ENCODE assay signal across 8 cellular contexts in the genomic region with DNA sequence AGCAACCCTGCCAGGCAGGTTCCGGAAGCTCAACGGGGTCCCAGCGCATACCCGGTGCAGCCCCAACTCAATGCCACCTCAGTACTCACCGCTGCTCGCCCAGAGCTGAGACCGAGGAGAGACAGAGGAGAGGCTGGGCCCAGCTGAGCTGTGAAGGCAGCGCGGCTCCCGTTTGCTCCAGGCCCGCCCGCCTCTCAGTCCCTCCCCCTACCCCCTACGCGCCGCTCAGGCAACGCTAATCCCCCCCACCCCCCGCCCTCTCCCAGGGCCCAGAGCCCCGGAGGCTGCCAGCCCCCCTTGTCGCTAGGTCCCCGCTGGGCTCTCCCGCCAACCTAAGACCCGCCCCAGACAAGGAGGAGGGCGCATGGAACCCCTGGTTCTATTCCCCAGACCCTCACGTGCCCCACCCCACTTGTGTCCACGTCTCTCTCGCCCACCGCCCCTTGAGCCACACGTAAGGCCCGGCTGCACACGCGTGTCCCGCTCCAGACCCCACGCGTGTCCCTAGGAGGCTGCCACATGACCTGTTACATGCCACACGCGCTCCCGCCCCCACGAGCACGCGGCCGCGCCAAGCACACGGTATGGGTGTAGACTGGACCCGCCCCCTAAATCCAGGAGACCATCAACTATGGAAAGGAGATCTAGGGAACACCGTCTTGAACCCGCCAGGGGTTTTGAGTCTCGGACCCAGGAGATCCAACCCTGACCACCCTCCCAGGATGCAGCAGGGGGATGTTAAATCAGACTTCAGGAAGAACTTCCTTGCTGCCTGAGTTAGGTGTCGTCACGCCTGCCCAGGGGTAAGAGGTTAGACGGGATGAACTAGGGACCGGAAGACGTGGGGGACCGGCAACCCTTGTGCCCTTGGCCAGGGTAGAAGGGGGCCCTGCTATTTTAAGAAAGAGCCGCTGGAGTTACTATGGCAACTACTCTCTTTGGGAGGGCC. TPM values are rescaled to one million over a fixed set of nuclear protein-coding genes. Genes with fewer than 3 reads are reported as not detected.
DNase-seq lines count a peak whose midpoint lies in the region; ATAC-seq and TF ChIP-seq lines count a peak whose summit lies in the region.

Gene PSD (minus strand): TSS at position 174 of the 949 bp plus-strand sequence. CDS start 1,747 bp downstream, outside the sequence.

- H4K8ac ChIP-seq in trophoblast cell (ENCODE audit: low read depth, low read length) = no peak within 1 kb of the TSS

- peaks cover 8% of the 10 kb centered on the region for H3K79me1 ChIP-seq in trophoblast cell (ENCODE audit: low read length)

- peaks cover 4% of the 10 kb centered on the region for H3K79me2 ChIP-seq in trophoblast cell (ENCODE audit: control insufficient read depth, insufficient read depth, low read length, poor library complexity)

- no peak within 1 kb of the TSS for H3K14ac ChIP-seq in trophoblast cell (ENCODE audit: low read length)

- CTCF ChIA-PET in A673 (lab: Charles Lee) = no interaction called here
- CTCF ChIA-PET in Panc1 (lab: Charles Lee) = interaction anchor here (0.7 to 1.4 kb wide), 4 partner anchors 12 to 20 kb away, joined by 3 to 14 read pairs (median 5); no protein-coding TSS in a partner anchor

- no peak within 1 kb of the TSS for H2AK5ac ChIP-seq in trophoblast cell (ENCODE audit: low read length)

- no peak within 1 kb of the TSS for H3K23ac ChIP-seq in trophoblast cell (ENCODE audit: low read length)

- H3K36me3 ChIP-seq in A673 (ENCODE audit: insufficient read depth, low read length, poor library complexity, severe bottlenecking) (peaks cover 6% of the 10 kb centered on the region), Panc1 (ENCODE audit: control insufficient read depth, insufficient read depth, low read length) (peaks cover 9% of the 10 kb centered on the region; the same call in 1 of the 2 replicates), trophoblast cell (ENCODE audit: control insufficient read depth in 1 of 2, insufficient read depth in 2 of 2, low read length in 2 of 2) (peaks cover 9 to 11% of the 10 kb centered on the region in 2 experiments)

- POLR2A ChIA-PET in A673 (lab: Charles Lee; ENCODE audit: low non-redundant PET) = no interaction called here
- POLR2A ChIA-PET in Panc1 (lab: Charles Lee) = no interaction called here

- H2AFZ ChIP-seq in trophoblast cell (ENCODE audit: insufficient read depth, low read length, poor library complexity) = peak within 1 kb of the TSS; percentile 38

- no peak within 1 kb of the TSS for H2BK5ac ChIP-seq in trophoblast cell (ENCODE audit: low read depth, low read length, poor library complexity)

- TF ChIP-seq CTCF in A673 (conservative IDR thresholded peaks at IDR 0.05; ENCODE audit: low read depth, low read length) (no peak), HFF-Myc (IDR thresholded peaks at IDR 0.05; ENCODE audit: low read depth, low read length, missing control alignments) (no peak), Panc1 (IDR thresholded peaks at IDR 0.05) (no peak), epithelial cell of proximal tubule (conservative IDR thresholded peaks at IDR 0.05; ENCODE audit: low read depth, low read length) (no peak)

- peak within 1 kb of the TSS; percentile 88 for H3K4me2 ChIP-seq in trophoblast cell (ENCODE audit: low read length)

- H3K4me1 ChIP-seq in A673 (ENCODE audit: insufficient read depth, low read length, poor library complexity, severe bottlenecking) (peaks cover 16% of the 10 kb centered on the region), Panc1 (ENCODE audit: control insufficient read depth, insufficient read depth, low read length) (peaks cover 11% of the 10 kb centered on the region), trophoblast cell (ENCODE audit: control insufficient read depth in 1 of 2, insufficient read depth in 2 of 2, low read length in 2 of 2) (peaks cover 16 to 27% of the 10 kb centered on the region in 2 experiments)

- H4K12ac ChIP-seq in trophoblast cell (ENCODE audit: low read depth, low read length) = no peak within 1 kb of the TSS

- DNase-seq in A673 (ENCODE audit: low spot score) (peak; percentile 80), HFF-Myc (ENCODE audit: extremely low read depth, low read depth) (no peak), Panc1 (ENCODE audit: low read depth, low spot score) (no peak), epithelial cell of proximal tubule (ENCODE audit: low read depth) (no peak), trophoblast cell (no peak), T-helper 9 cell (no peak), GOT3 (lab: John Stamatoyannopoulos, UW) (no peak)

- H3K4me3 ChIP-seq in A673 (ENCODE audit: low read depth, low read length, poor library complexity, severe bottlenecking) (peak within 1 kb of the TSS; percentile 90), HFF-Myc (replicated peaks; ENCODE audit: low read depth, low read length) (peak within 1 kb of the TSS; percentile 91), Panc1 (ENCODE audit: low read depth in 2 of 2, low read length in 2 of 2) (peak within 1 kb of the TSS; percentile 91 to 94), epithelial cell of proximal tubule (ENCODE audit: low read depth, low read length) (peak within 1 kb of the TSS; percentile 96), trophoblast cell (ENCODE audit: low read depth, low read length) (peak within 1 kb of the TSS; percentile 68)

- H3K9me3 ChIP-seq in A673 (ENCODE audit: low read depth, low read length, poor library complexity, severe bottlenecking) = no peaks in the 10 kb centered on the region
- no peaks in the 10 kb centered on the region for H3K9me3 ChIP-seq in Panc1 (ENCODE audit: control insufficient read depth, insufficient read depth, low read depth, low read length)
- peaks cover 5% of the 10 kb centered on the region for H3K9me3 ChIP-seq in trophoblast cell (ENCODE audit: insufficient read depth, low read depth, low read length)

- ATAC-seq in Panc1 = no peak
- ATAC-seq in HG03175 (IDR thresholded peaks at IDR 0.05; ENCODE audit: unreplicated experiment) = no peak

- no peaks in the 10 kb centered on the region for H3K27me3 ChIP-seq in A673 (replicated peaks; ENCODE audit: insufficient read depth, low read depth, low read length, poor library complexity)
- H3K27me3 ChIP-seq in Panc1 (ENCODE audit: control insufficient read depth, insufficient read depth, low read length) = no peaks in the 10 kb centered on the region
- H3K27me3 ChIP-seq in trophoblast cell (ENCODE audit: insufficient read depth, low read length) = peaks cover 7% of the 10 kb centered on the region

- BruUV-seq in A673 (replicated peaks; lab: Mats Ljungman, UMichigan) = no TSS peak
- BruUV-seq in Panc1 (replicated peaks; lab: Mats Ljungman, UMichigan) = no TSS peak

- no peak within 1 kb of the TSS for H3K18ac ChIP-seq in trophoblast cell (ENCODE audit: low read length)

- no peak within 1 kb of the TSS for H3K9ac ChIP-seq in trophoblast cell (ENCODE audit: low read length)

- intact Hi-C loops in A673 (cut with micrococcal nuclease; ENCODE audit: unreplicated experiment) = no loop called here
- intact Hi-C loops in Panc1 (cut with micrococcal nuclease; ENCODE audit: unreplicated experiment) = no loop called here

- in situ Hi-C loops in Panc1 (cut with HindIII; ENCODE audit: low pct_unique_long_range_greater_than_20kb, low sequenced_read_pairs) = no loop called here

- no CpG with 5 or more reads among the region's 54 CpGs for WGBS in trophoblast cell (ENCODE audit: extremely low coverage, insufficient coverage, insufficient read length)

- peak within 1 kb of the TSS; percentile 38 for H3K27ac ChIP-seq in A673 (ENCODE audit: low read depth, low read length, poor library complexity, severe bottlenecking)
- no peak within 1 kb of the TSS; the same call in 1 of the 2 replicates for H3K27ac ChIP-seq in Panc1 (ENCODE audit: low read length)
- H3K27ac ChIP-seq in trophoblast cell (ENCODE audit: low read depth, low read length) = no peak within 1 kb of the TSS

- no peak within 1 kb of the TSS for H3K4ac ChIP-seq in trophoblast cell (ENCODE audit: low read depth, low read length)

- H2BK12ac ChIP-seq in trophoblast cell (ENCODE audit: low read length) = no peak within 1 kb of the TSS

- H4K91ac ChIP-seq in trophoblast cell (ENCODE audit: low read depth, low read length) = no peak within 1 kb of the TSS

- H2BK120ac ChIP-seq in trophoblast cell (ENCODE audit: insufficient read depth, low read length, poor library complexity) = no peak within 1 kb of the TSS

RNA-seq across cellular contexts. Expression of gene PSD, which starts in this region (rescaled TPM):
- total RNA-seq in A673 (2021) (5.8 and 7.3 TPM in 2 replicates), Panc1 (2021; ENCODE audit: unreplicated experiment) (2.4 TPM), epithelial cell of proximal tubule (0.43 and 0.52 TPM in 2 replicates)
- polyA plus RNA-seq in Panc1 (2012; ENCODE audit: insufficient read length) = 8.3 TPM
- 0.78 and 0.92 TPM in 2 replicates for polyA plus RNA-seq in trophoblast cell (2013)
